In genomic region chr2:147860009-147860408, GRCh38 we compare ENCODE assay signal across 1 cellular context.
TF ChIP-seq lines count a peak whose summit lies in the region.

No MANE protein-coding gene starts in this region.

TF ChIP-seq in GM23338, 12 proteins besides CTCF, POLR2A, EP300 and RAD21 (continued from another document):
- no peak for TF ChIP-seq ETS1 (IDR thresholded peaks at IDR 0.05)
